Comparison of ENCODE assay signal across 1 cellular context in the genomic region with DNA sequence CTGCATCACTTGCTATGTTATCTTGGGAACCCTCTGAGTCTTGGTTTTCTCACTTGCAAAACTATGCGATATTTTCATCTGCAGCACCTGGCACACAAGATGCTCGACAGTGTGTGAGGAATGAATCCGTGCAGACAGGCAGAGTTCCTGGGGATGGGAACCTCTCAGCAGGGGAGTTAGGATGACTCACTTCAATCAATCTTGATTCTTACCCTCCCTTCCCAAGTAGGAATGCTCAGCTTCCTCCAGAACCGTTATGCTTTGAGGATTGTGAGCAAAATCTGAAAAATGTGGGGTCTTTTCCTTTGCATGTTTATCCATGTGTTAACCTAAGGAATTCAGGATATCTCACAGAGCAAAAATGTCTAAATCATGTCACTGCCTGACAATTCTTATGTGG.
A peak's percentile ranks its signal among the peaks of the same experiment; 100 is the strongest.
TF ChIP-seq lines count a peak whose summit lies in the region.

No MANE protein-coding gene starts in this region.

TF ChIP-seq in IMR-90, 13 proteins besides CTCF, POLR2A, EP300 and RAD21 (continued from another document):
- no peak for TF ChIP-seq ELK1 (IDR thresholded peaks at IDR 0.05; ENCODE audit: borderline replicate concordance, low read depth, low read length)
- no peak for TF ChIP-seq SMC3 (IDR thresholded peaks at IDR 0.05; ENCODE audit: low read depth, low read length)
- TF ChIP-seq CHD1 (IDR thresholded peaks at IDR 0.05; ENCODE audit: low read depth, low read length): no peak
- TF ChIP-seq RFX5 (IDR thresholded peaks at IDR 0.05; ENCODE audit: low read depth, low read length): no peak
- peak; percentile 85 for TF ChIP-seq RCOR1 (IDR thresholded peaks at IDR 0.05; ENCODE audit: insufficient replicate concordance, low read length)
